In the genomic region with DNA sequence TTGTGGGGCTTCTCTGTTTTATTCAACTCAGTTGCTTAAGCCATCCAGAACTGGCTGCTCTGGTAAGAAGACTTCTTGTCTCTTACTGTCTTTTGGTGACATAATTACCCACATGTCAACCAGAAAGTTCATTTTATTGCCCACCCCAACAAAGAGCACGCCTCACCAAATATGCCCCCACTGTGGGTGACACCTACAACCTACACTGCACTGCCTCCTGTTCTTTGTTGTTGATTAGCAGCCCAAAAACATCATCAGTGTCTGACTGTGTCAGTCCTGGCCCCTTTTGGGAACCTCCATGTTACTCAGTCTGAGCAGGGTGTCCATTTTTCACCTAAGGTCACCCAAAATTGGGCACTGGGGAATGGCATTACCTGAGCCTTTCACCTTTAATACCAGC, we compare ENCODE assay signal across 27 cellular contexts. TPM values are rescaled to one million over a fixed set of nuclear protein-coding genes. Genes with fewer than 3 reads are reported as not detected.
A peak's percentile ranks its signal among the peaks of the same experiment; 100 is the strongest.
DNase-seq lines count a peak whose midpoint lies in the region; FAIRE-seq and TF ChIP-seq lines count a peak whose summit lies in the region.
"Had no signal": no experiment of that assay in that cellular context is flagged by ENCODE, and none has a peak within 500 bp of the region (broad histone marks: within the 10 kb centered on the region; RNA-seq: fewer than 3 reads in every experiment).

No MANE protein-coding gene starts in this region.

- FAIRE-seq in bronchial epithelial cell (lab: Jason Lieb, UNC), result peak; percentile 64
- FAIRE-seq: A204.1, GM12878, GM12892, GM18507 had no signal

- no peaks in the 10 kb centered on the region for H3K27me3 Mint-ChIP-seq in immature natural killer cell (ENCODE audit: low read depth in 3 of 3)
- no peaks in the 10 kb centered on the region for H3K27me3 Mint-ChIP-seq in chondrocyte (ENCODE audit: low read depth)
- H3K27me3 Mint-ChIP-seq: CD4-positive, alpha-beta memory T cell; CD4-positive, CD25-positive, alpha-beta regulatory T cell; CD8-positive, alpha-beta memory T cell had no signal

- POLR2A ChIA-PET in HEK293 (lab: Yijun Ruan, JAX), result no interaction called here

- H3K4me3 ChIP-seq in HEK293 (ENCODE audit: low read depth, low read length) (no peak overlapping the region), bronchial epithelial cell (ENCODE audit: low read depth, low read length) (no peak overlapping the region)
- H3K4me3 ChIP-seq: BLaER1, GM12878 had no signal

- H3K9me3 ChIP-seq in HEK293 (ENCODE audit: control insufficient read depth, insufficient read depth, low read depth, low read length), result no peaks in the 10 kb centered on the region
- H3K9me3 ChIP-seq: BE2C had no signal

- no peaks in the 10 kb centered on the region for H3K4me1 ChIP-seq in HEK293 (ENCODE audit: control insufficient read depth, insufficient read depth, low read length)
- H3K4me1 ChIP-seq: BE2C, BLaER1 had no signal

- H3K4me3 Mint-ChIP-seq in immature natural killer cell (no peak overlapping the region), chondrocyte (ENCODE audit: unreplicated experiment) (no peak overlapping the region)
- H3K4me3 Mint-ChIP-seq: CD14-positive monocyte; CD4-positive, alpha-beta memory T cell; CD8-positive, alpha-beta memory T cell had no signal

- no peaks in the 10 kb centered on the region for H3K27me3 ChIP-seq in bronchial epithelial cell (ENCODE audit: control insufficient read depth, insufficient read depth, low read length)
- H3K27me3 ChIP-seq: BE2C, BLaER1 had no signal

- H3K36me3 ChIP-seq in HEK293 (ENCODE audit: control insufficient read depth in 2 of 2, insufficient read depth in 1 of 2, low read length in 2 of 2) (peaks cover 0 to 21% of the 10 kb centered on the region in 2 experiments; a peak in 2 of 3 replicates), bronchial epithelial cell (ENCODE audit: control insufficient read depth, insufficient read depth, low read length) (no peaks in the 10 kb centered on the region)
- H3K36me3 ChIP-seq: BE2C had no signal

- H3K27ac Mint-ChIP-seq in immature natural killer cell (peak overlapping the region in 5 of 6 donors; percentile 6 to 82 (median 61)), chondrocyte (ENCODE audit: unreplicated experiment) (no peak overlapping the region)
- H3K27ac Mint-ChIP-seq: CD14-positive monocyte; CD4-positive, alpha-beta memory T cell had no signal

- H3K36me3 Mint-ChIP-seq in immature natural killer cell, result peaks cover 18 to 53% (median 34%) of the 10 kb centered on the region in 3 donors
- peaks cover 14% of the 10 kb centered on the region for H3K36me3 Mint-ChIP-seq in chondrocyte (ENCODE audit: low read depth)

- TF ChIP-seq CTCF in HEK293 (tag by site-specific recombination; IDR thresholded peaks at IDR 0.05), result no peak
- no peak for TF ChIP-seq CTCF in bronchial epithelial cell (IDR thresholded peaks at IDR 0.05; ENCODE audit: insufficient read depth, low read length, severe bottlenecking)
- TF ChIP-seq CTCF in chondrocyte (IDR thresholded peaks at IDR 0.05), result no peak

- H3K9me3 Mint-ChIP-seq in immature natural killer cell (peaks cover 0 to 7% (median 4%) of the 10 kb centered on the region in 6 donors), chondrocyte (ENCODE audit: low read depth) (peaks cover 24% of the 10 kb centered on the region)

- H3K27ac ChIP-seq in HEK293 (ENCODE audit: extremely low read depth, low read depth, low read length), result no peak overlapping the region
- H3K27ac ChIP-seq: BLaER1 had no signal

- DNase-seq in bronchial epithelial cell (ENCODE audit: low read depth) (no peak), immature natural killer cell (peak in 2 of 3 donors; percentile 7 to 15), chondrocyte (ENCODE audit: low spot score) (no peak), NCI-H2196 (lab: John Stamatoyannopoulos, UW; ENCODE audit: unreplicated experiment) (no peak)
- no peak for DNase-seq in activated CD4-positive, CD25-positive, alpha-beta regulatory T cell treated with anti-CD3 and anti-CD28 coated beads, Interleukin-2, amount 50 U/mL, for 72 hours
- DNase-seq: 8988T; ACHN; BE2C; C1 segment of cervical spinal cord; CD4-positive, alpha-beta memory T cell; CD4-positive, CD25-positive, alpha-beta regulatory T cell; CD8-positive, alpha-beta memory T cell; COR-L47; DMS 273 treated with DMSO at 0.1 percent for 48 hours; DMS153; DMS53; DMS79; DND-41; EL; GDM1 had no signal

- CTCF ChIA-PET in HEK293 (lab: Yijun Ruan, JAX), result no interaction called here

- peaks cover 29 to 38% of the 10 kb centered on the region in 2 donors for H3K4me1 Mint-ChIP-seq in immature natural killer cell
- no peaks in the 10 kb centered on the region for H3K4me1 Mint-ChIP-seq in chondrocyte (ENCODE audit: low read depth)
- H3K4me1 Mint-ChIP-seq: CD14-positive monocyte had no signal

TF ChIP-seq in HEK293, 187 proteins besides CTCF, POLR2A, EP300 and RAD21:
- TF ChIP-seq, protein P1, sequence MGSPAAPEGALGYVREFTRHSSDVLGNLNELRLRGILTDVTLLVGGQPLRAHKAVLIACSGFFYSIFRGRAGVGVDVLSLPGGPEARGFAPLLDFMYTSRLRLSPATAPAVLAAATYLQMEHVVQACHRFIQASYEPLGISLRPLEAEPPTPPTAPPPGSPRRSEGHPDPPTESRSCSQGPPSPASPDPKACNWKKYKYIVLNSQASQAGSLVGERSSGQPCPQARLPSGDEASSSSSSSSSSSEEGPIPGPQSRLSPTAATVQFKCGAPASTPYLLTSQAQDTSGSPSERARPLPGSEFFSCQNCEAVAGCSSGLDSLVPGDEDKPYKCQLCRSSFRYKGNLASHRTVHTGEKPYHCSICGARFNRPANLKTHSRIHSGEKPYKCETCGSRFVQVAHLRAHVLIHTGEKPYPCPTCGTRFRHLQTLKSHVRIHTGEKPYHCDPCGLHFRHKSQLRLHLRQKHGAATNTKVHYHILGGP (tag by site-specific recombination; IDR thresholded peaks at IDR 0.05), result no peak
- TF ChIP-seq, protein P2, sequence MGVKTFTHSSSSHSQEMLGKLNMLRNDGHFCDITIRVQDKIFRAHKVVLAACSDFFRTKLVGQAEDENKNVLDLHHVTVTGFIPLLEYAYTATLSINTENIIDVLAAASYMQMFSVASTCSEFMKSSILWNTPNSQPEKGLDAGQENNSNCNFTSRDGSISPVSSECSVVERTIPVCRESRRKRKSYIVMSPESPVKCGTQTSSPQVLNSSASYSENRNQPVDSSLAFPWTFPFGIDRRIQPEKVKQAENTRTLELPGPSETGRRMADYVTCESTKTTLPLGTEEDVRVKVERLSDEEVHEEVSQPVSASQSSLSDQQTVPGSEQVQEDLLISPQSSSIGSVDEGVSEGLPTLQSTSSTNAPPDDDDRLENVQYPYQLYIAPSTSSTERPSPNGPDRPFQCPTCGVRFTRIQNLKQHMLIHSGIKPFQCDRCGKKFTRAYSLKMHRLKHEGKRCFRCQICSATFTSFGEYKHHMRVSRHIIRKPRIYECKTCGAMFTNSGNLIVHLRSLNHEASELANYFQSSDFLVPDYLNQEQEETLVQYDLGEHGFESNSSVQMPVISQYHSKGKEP (tag by site-specific recombination; IDR thresholded peaks at IDR 0.05), result no peak
- TF ChIP-seq EGR2 (tag by site-specific recombination; IDR thresholded peaks at IDR 0.05; ENCODE audit: low read depth), result peak; percentile 14; the same call in 1 of the 2 replicates
- no peak for TF ChIP-seq ZNF747 (tag by site-specific recombination; IDR thresholded peaks at IDR 0.05)

RNA-seq across cellular contexts. Expression of gene ZNF678, which starts 49.3 kb away (rescaled TPM):
- total RNA-seq in bronchial epithelial cell, result 5.3 and 8.6 TPM in 2 replicates
- polyA plus RNA-seq in immature natural killer cell, result 1 to 10 TPM; 2.1 to 6.4 (median 4.9) TPM
- total RNA-seq in chondrocyte, result 4.2 to 6.3 TPM (median 4.6 TPM) in 3 replicates

Comparison
In these comparisons a context has a peak if more than half of its experiments do, and no peak if none do; other contexts are left out.
1. DNase-seq: peak in immature natural killer cell (2 of 3); none in bronchial epithelial cell (single experiment), activated CD4-positive, CD25-positive, alpha-beta regulatory T cell treated with anti-CD3 and anti-CD28 coated beads, Interleukin-2, amount 50 U/mL, for 72 hours (single experiment), chondrocyte (single experiment) and NCI-H2196 (single experiment).